Comparison of ENCODE assay signal across 7 cellular contexts in the genomic region with DNA sequence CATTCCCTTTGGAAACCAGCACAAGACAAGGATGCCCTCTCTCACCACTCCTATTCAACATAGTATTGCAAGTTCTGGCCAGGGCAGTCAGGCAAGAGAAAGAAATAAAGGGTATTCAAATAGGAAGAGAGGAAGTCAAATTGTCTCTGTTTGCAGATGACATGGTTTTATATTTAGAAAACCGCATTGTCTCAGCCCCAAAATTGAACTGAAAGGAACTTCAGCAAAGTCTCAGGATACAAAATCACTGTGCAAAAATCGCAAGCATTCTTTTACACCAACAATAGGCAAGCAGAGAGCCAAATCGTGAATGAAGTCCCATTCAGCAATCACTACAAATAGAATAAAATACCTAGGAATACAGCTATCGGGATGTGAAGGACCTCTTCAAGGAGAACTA.
DNase-seq lines count a peak whose midpoint lies in the region; ATAC-seq and TF ChIP-seq lines count a peak whose summit lies in the region.
"Not testable (repeated sequence)": the region's sequence is repeated elsewhere in the genome, so short reads cannot be mapped to it uniquely, and the experiment has no call there.

No MANE protein-coding gene starts in this region.

- H3K4me2 ChIP-seq in MM.1S (ENCODE audit: low read depth, low read length): peak overlapping the region; percentile 41; the same call in 1 of the 2 replicates

- ATAC-seq in GM19351 (IDR thresholded peaks at IDR 0.05; ENCODE audit: unreplicated experiment) (peak; percentile 73), GM21447 (IDR thresholded peaks at IDR 0.05; ENCODE audit: unreplicated experiment) (peak; percentile 55), HG02852 (IDR thresholded peaks at IDR 0.05; ENCODE audit: unreplicated experiment) (peak; percentile 81), HG03103 (IDR thresholded peaks at IDR 0.05; ENCODE audit: low read depth, unreplicated experiment) (peak; percentile 74)
- not testable (repeated sequence) for ATAC-seq in memory B cell (ENCODE audit: low read depth)

- not testable (repeated sequence) for H3K9ac ChIP-seq in MM.1S (ENCODE audit: low read length)

- not testable (repeated sequence) for H3K9me3 ChIP-seq in MM.1S (replicated peaks; ENCODE audit: insufficient read depth, low read length)

- H3K27ac Mint-ChIP-seq in memory B cell: peak overlapping the region; percentile 11

- peak; percentile 35 for DNase-seq in GM12865 (ENCODE audit: low read depth)
- peak; percentile 32 for DNase-seq in MM.1S
- not testable (repeated sequence) for DNase-seq in memory B cell (ENCODE audit: low spot score in 2 of 2)

- H3K36me3 Mint-ChIP-seq in memory B cell: peaks cover 25% of the 10 kb centered on the region

- peaks cover 12% of the 10 kb centered on the region; the same call in 1 of the 2 replicates for H3K4me1 ChIP-seq in MM.1S (ENCODE audit: low read length)

- H4K20me1 ChIP-seq in MM.1S (ENCODE audit: insufficient read depth, low read length): not testable (repeated sequence)

- not testable (repeated sequence) for H3K9me3 Mint-ChIP-seq in memory B cell

- H3K4me3 Mint-ChIP-seq in memory B cell: peak overlapping the region; percentile 33

- H3K36me3 ChIP-seq in MM.1S (replicated peaks; ENCODE audit: insufficient read depth, low read length): not testable (repeated sequence)

- not testable (repeated sequence) for H3K27me3 Mint-ChIP-seq in memory B cell

- not testable (repeated sequence) for H3F3A ChIP-seq in MM.1S (ENCODE audit: insufficient read depth, low read length)

- peaks cover 22% of the 10 kb centered on the region for H3K4me1 Mint-ChIP-seq in memory B cell

- not testable (repeated sequence) for H3K9me2 ChIP-seq in MM.1S (replicated peaks; ENCODE audit: insufficient read depth, low read length)

- not testable (repeated sequence) for H3K79me2 ChIP-seq in MM.1S (ENCODE audit: low read length)

- not testable (repeated sequence) for H3K4me3 ChIP-seq in GM12865 (ENCODE audit: low read depth, low read length); MM.1S (ENCODE audit: low read length)

- not testable (repeated sequence) for H3K27me3 ChIP-seq in MM.1S (replicated peaks; ENCODE audit: insufficient read depth, low read length)

- not testable (repeated sequence) for H3K27ac ChIP-seq in MM.1S (ENCODE audit: low read length)

- not testable (repeated sequence) for H2AFZ ChIP-seq in MM.1S (ENCODE audit: low read length)

- not testable (repeated sequence) for TF ChIP-seq CTCF in GM12865 (IDR thresholded peaks at IDR 0.05; ENCODE audit: insufficient read depth, low read depth, low read length, missing control alignments); MM.1S (IDR thresholded peaks at IDR 0.05; ENCODE audit: low read length)
